In genomic region chr2:27428978-27429541, GRCh38 we compare ENCODE assay signal across 8 cellular contexts. TPM values are rescaled to one million over a fixed set of nuclear protein-coding genes. Genes with fewer than 3 reads are reported as not detected.
DNase-seq lines count a peak whose midpoint lies in the region; ATAC-seq and TF ChIP-seq lines count a peak whose summit lies in the region.

No MANE protein-coding gene starts in this region.

- H4K20me1 ChIP-seq in GM23338 (replicated peaks; ENCODE audit: insufficient read depth), result peaks cover 24% of the 10 kb centered on the region
- peaks cover 5% of the 10 kb centered on the region; the same call in 1 of the 2 replicates for H4K20me1 ChIP-seq in Karpas-422 (ENCODE audit: insufficient read depth, low read depth, low read length)

- peaks cover 11% of the 10 kb centered on the region for H3K36me3 Mint-ChIP-seq in GM23338 (ENCODE audit: low read depth)

- DNase-seq in GM04504 (ENCODE audit: low read depth) (peak; percentile 58), GM23338 (ENCODE audit: low spot score) (peak; percentile 89), Karpas-422 (peak; percentile 93), T follicular helper cell (ENCODE audit: low read depth) (peak; percentile 48), anterior cingulate cortex (lab: John Stamatoyannopoulos, UW) (peak in 53 of 58 donors; percentile 25 to 88 (median 72)), right cardiac atrium (peak; percentile 89 to 95 (median 93)), putamen (ENCODE audit: low spot score) (peak; percentile 70), aorta (peak; percentile 92 to 94)

- H2AFZ ChIP-seq in GM23338, result peak overlapping the region; percentile 95
- H2AFZ ChIP-seq in Karpas-422 (ENCODE audit: low read length), result peak overlapping the region; percentile 91; the same call in 1 of the 2 replicates

- TF ChIP-seq CTCF in GM23338 (conservative IDR thresholded peaks at IDR 0.05; ENCODE audit: low read depth in 2 of 2), result no peak

- ATAC-seq in GM23338 (peak; percentile 81), right cardiac atrium (peak; percentile 94), aorta (ENCODE audit: low FRiP score) (peak; percentile 94)

- H3K79me2 ChIP-seq in GM23338 (replicated peaks; ENCODE audit: insufficient read depth), result peaks cover 39% of the 10 kb centered on the region
- peaks cover 43% of the 10 kb centered on the region for H3K79me2 ChIP-seq in Karpas-422 (ENCODE audit: low read length)

- H3K4me1 Mint-ChIP-seq in GM23338, result peaks cover 23% of the 10 kb centered on the region

- no peaks in the 10 kb centered on the region for H3K9me2 ChIP-seq in GM23338 (ENCODE audit: insufficient read depth)
- no peaks in the 10 kb centered on the region for H3K9me2 ChIP-seq in Karpas-422 (replicated peaks; ENCODE audit: insufficient read depth, low read length)

- H3K27ac Mint-ChIP-seq in GM23338, result peak overlapping the region; percentile 90

- H3K4me3 ChIP-seq in GM23338 (peak overlapping the region; percentile 98), Karpas-422 (ENCODE audit: low read length) (peak overlapping the region; percentile 83), right cardiac atrium (ENCODE audit: low read length) (peak overlapping the region; percentile 93), aorta (ENCODE audit: low read length in 2 of 2) (peak overlapping the region; percentile 61 to 83)

- WGBS in right cardiac atrium, result under 1% methylated on average over 51 of the region's 51 CpGs
- 0% methylated on average over 46 to 51 of the region's 51 CpGs for WGBS in aorta, 2 donors

- peak overlapping the region; percentile 99 for H3K9ac ChIP-seq in Karpas-422 (ENCODE audit: low read length)

- H3K27ac ChIP-seq in GM23338 (ENCODE audit: low read depth) (peak overlapping the region; percentile 93; the same call in 1 of the 2 replicates), Karpas-422 (ENCODE audit: low read length) (peak overlapping the region; percentile 75), right cardiac atrium (ENCODE audit: low read length) (peak overlapping the region; percentile 89), aorta (ENCODE audit: low read depth in 1 of 2, low read length in 2 of 2) (peak overlapping the region; percentile 62 to 76)

- peak overlapping the region; percentile 98 for H3K4me3 Mint-ChIP-seq in GM23338

- H3K36me3 ChIP-seq in GM23338 (ENCODE audit: insufficient read depth), result peaks cover 5% of the 10 kb centered on the region; the same call in 1 of the 2 replicates
- H3K36me3 ChIP-seq in Karpas-422 (ENCODE audit: insufficient read depth, low read length), result peaks cover 4% of the 10 kb centered on the region; the same call in 1 of the 2 replicates
- H3K36me3 ChIP-seq in aorta (ENCODE audit: control insufficient read depth in 1 of 2, insufficient read depth in 2 of 2, low read length in 1 of 2), result peaks cover 0 to 3% of the 10 kb centered on the region in 2 donors

- H3K4me1 ChIP-seq in GM23338 (ENCODE audit: insufficient read depth), result peaks cover 9% of the 10 kb centered on the region
- H3K4me1 ChIP-seq in Karpas-422 (ENCODE audit: low read length), result peaks cover 22% of the 10 kb centered on the region
- H3K4me1 ChIP-seq in right cardiac atrium (ENCODE audit: control insufficient read depth, insufficient read depth, low read length), result peaks cover 3% of the 10 kb centered on the region
- peaks cover 0 to 2% of the 10 kb centered on the region in 2 donors for H3K4me1 ChIP-seq in aorta (ENCODE audit: control insufficient read depth in 1 of 2, insufficient read depth in 2 of 2, low read length in 2 of 2)

- no peaks in the 10 kb centered on the region for H3K9me3 ChIP-seq in Karpas-422 (ENCODE audit: low read length)
- no peaks in the 10 kb centered on the region for H3K9me3 ChIP-seq in right cardiac atrium (ENCODE audit: control insufficient read depth, low read length)
- H3K9me3 ChIP-seq in aorta (ENCODE audit: control insufficient read depth, low read length), result no peaks in the 10 kb centered on the region

- intact Hi-C loops in right cardiac atrium (cut with DNase I) (no loop called here), aorta (cut with DNase I) (loop anchor here (1.0 to 5.0 kb wide), 5 partner anchors 20 to 72 kb away; partner anchors contain the start of genes PPM1G (in 2 of the 2), GTF3C2 (in 1 of the 2) and ZNF513 (in 1 of the 2))

- H3K27me3 ChIP-seq in GM23338 (ENCODE audit: insufficient read depth) (no peaks in the 10 kb centered on the region), Karpas-422 (ENCODE audit: low read length) (no peaks in the 10 kb centered on the region), right cardiac atrium (ENCODE audit: control insufficient read depth, insufficient read depth) (no peaks in the 10 kb centered on the region), aorta (ENCODE audit: control insufficient read depth in 1 of 2, insufficient read depth in 2 of 2, low read length in 1 of 2) (no peaks in the 10 kb centered on the region)

- no peaks in the 10 kb centered on the region for H3K27me3 Mint-ChIP-seq in GM23338 (ENCODE audit: insufficient read depth, low read depth, poor library complexity)

- H3K9me3 Mint-ChIP-seq in GM23338, result no peaks in the 10 kb centered on the region

- 0 out of 2 replicates have a peak, but pooled peaks cover 7% of the 10 kb centered on the region for H3F3A ChIP-seq in GM23338 (replicated peaks; ENCODE audit: low read depth)

- peak overlapping the region; percentile 97 for H3K4me2 ChIP-seq in GM23338
- peak overlapping the region; percentile 94 for H3K4me2 ChIP-seq in Karpas-422 (ENCODE audit: low read depth, low read length, poor library complexity, severe bottlenecking)

TF ChIP-seq in GM23338, 12 proteins besides CTCF, POLR2A, EP300 and RAD21:
- no peak for TF ChIP-seq ETS1 (IDR thresholded peaks at IDR 0.05)

RNA-seq across cellular contexts. Expression of gene NRBP1, which starts 0.6 kb away (rescaled TPM):
- total RNA-seq in GM23338 (2014; rRNA removed; shearing (Covaris generic)), result 118 and 128 TPM in 2 replicates
- polyA plus RNA-seq in GM23338 (2016; fragmentation: Nextera tagmentation; extraction: Ambion mirVana) (73.4 and 75.0 TPM in 2 replicates), right cardiac atrium (37.7 TPM), aorta (10 to 100 TPM; 51.2 to 81.2 TPM)
- total RNA-seq in Karpas-422 (2014; rRNA removed; shearing (Covaris generic); ENCODE audit: low replicate concordance), result 27.1 and 30.7 TPM in 2 replicates
- total RNA-seq in right cardiac atrium (10 to 100 TPM; 46.6 to 61.3 (median 51.8) TPM), aorta (10 to 100 TPM; 94.5 to 99.8 TPM)

RNA-seq across cellular contexts. Expression of gene KRTCAP3, which starts 13.1 kb away (rescaled TPM):
- 6.6 and 15.8 TPM in 2 replicates for total RNA-seq in GM23338 (2014; rRNA removed; shearing (Covaris generic))
- polyA plus RNA-seq in GM23338 (2016; fragmentation: Nextera tagmentation; extraction: Ambion mirVana), result 51.2 and 52.4 TPM in 2 replicates
- total RNA-seq in Karpas-422 (2014; rRNA removed; shearing (Covaris generic); ENCODE audit: low replicate concordance), result 0.61 TPM in 1 of 2 replicates, not detected in the other
- total RNA-seq in right cardiac atrium, result 1 to 10 TPM in 1 of 4 donors, under 1 TPM in 2, not detected in 1; 0.59 to 1.3 (median 0.82) TPM
- 0.38 TPM for polyA plus RNA-seq in right cardiac atrium
- 1 to 10 TPM; 1.8 to 2.4 TPM for total RNA-seq in aorta
- polyA plus RNA-seq in aorta, result 10 to 100 TPM in 1 of 2 donors, 1 to 10 TPM in 1; 3.9 to 13.9 TPM

RNA-seq across cellular contexts. Expression of gene PPM1G, which starts 19.7 kb away (rescaled TPM):
- 178 and 183 TPM in 2 replicates for total RNA-seq in GM23338 (2014; rRNA removed; shearing (Covaris generic))
- polyA plus RNA-seq in GM23338 (2016; fragmentation: Nextera tagmentation; extraction: Ambion mirVana), result 201 and 211 TPM in 2 replicates
- total RNA-seq in Karpas-422 (2014; rRNA removed; shearing (Covaris generic); ENCODE audit: low replicate concordance), result 66.9 and 79.6 TPM in 2 replicates
- 10 to 100 TPM; 31.5 to 40.4 (median 37.3) TPM for total RNA-seq in right cardiac atrium
- polyA plus RNA-seq in right cardiac atrium, result 35.0 TPM
- 10 to 100 TPM; 39.5 to 42.7 TPM for total RNA-seq in aorta
- 10 to 100 TPM; 37.3 to 40.7 TPM for polyA plus RNA-seq in aorta

RNA-seq across cellular contexts. Expression of gene ZNF513, which starts 48.5 kb away (rescaled TPM):
- total RNA-seq in GM23338 (2014; rRNA removed; shearing (Covaris generic)), result 13.2 and 13.4 TPM in 2 replicates
- polyA plus RNA-seq in GM23338 (2016; fragmentation: Nextera tagmentation; extraction: Ambion mirVana) (10.4 and 11.3 TPM in 2 replicates), right cardiac atrium (9.6 TPM), aorta (10 to 100 TPM in 1 of 2 donors, 1 to 10 TPM in 1; 5.5 to 32.7 TPM)
- total RNA-seq in Karpas-422 (2014; rRNA removed; shearing (Covaris generic); ENCODE audit: low replicate concordance), result 7.0 and 12.6 TPM in 2 replicates
- total RNA-seq in right cardiac atrium (10 to 100 TPM in 1 of 4 donors, 1 to 10 TPM in 3; 8.1 to 13.1 (median 8.5) TPM), aorta (10 to 100 TPM; 15.3 to 18.7 TPM)

RNA-seq across cellular contexts. Expression of gene SNX17, which starts 58.6 kb away (rescaled TPM):
- total RNA-seq in GM23338 (2014; rRNA removed; shearing (Covaris generic)), result 58.0 and 66.2 TPM in 2 replicates
- 32.6 and 34.0 TPM in 2 replicates for polyA plus RNA-seq in GM23338 (2016; fragmentation: Nextera tagmentation; extraction: Ambion mirVana)
- total RNA-seq in Karpas-422 (2014; rRNA removed; shearing (Covaris generic); ENCODE audit: low replicate concordance), result 77.4 and 116 TPM in 2 replicates
- 10 to 100 TPM; 61.7 to 74.8 (median 68.2) TPM for total RNA-seq in right cardiac atrium
- polyA plus RNA-seq in right cardiac atrium, result 54.8 TPM
- 10 to 100 TPM; 77.8 to 90.5 TPM for total RNA-seq in aorta
- 10 to 100 TPM; 79.4 to 92.6 TPM for polyA plus RNA-seq in aorta

Comparison
In these comparisons a context has a peak if more than half of its experiments do, and no peak if none do; other contexts are left out.
1. Peak in every context shown above with its lines: DNase-seq, ATAC-seq, H3K4me3 ChIP-seq and H3K27ac ChIP-seq.
2. intact Hi-C loops: an anchor here in aorta (1.0 to 5.0 kb wide); none called in right cardiac atrium.